ENCODE assay signal across 20 cellular contexts in the genomic region with DNA sequence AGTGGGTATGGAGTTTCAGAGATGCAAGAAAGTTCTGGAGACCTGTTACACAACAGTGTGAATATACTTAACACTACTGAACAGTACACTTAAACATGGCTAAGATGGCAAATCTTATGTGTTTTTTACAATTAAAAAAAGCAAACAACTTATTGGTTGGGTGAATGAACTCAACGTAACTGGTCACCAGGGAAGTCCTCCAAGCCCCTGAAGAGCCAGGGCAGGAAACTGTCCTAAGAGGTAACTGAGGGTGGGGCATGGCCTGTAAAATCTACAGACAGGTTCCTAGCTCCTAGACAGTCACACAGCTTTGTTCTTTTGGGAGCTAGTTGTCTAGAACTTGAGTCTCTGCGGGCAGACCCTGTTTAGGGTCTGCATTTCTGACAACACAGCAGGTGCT. TPM values are rescaled to one million over a fixed set of nuclear protein-coding genes. Genes with fewer than 3 reads are reported as not detected.
DNase-seq lines count a peak whose midpoint lies in the region; ATAC-seq and TF ChIP-seq lines count a peak whose summit lies in the region.
"Had no signal": no experiment of that assay in that cellular context is flagged by ENCODE, and none has a peak within 500 bp of the region (broad histone marks: within the 10 kb centered on the region; RNA-seq: fewer than 3 reads in every experiment).

No MANE protein-coding gene starts in this region.

- H3K27me3 Mint-ChIP-seq in activated naive CD4-positive, alpha-beta T cell treated with anti-CD3 and anti-CD28 coated beads, Interleukin-2, amount 50 U/mL, for 24 hours: no peaks in the 10 kb centered on the region
- no peaks in the 10 kb centered on the region for H3K27me3 Mint-ChIP-seq in T-helper 2 cell treated with Interferon-gamma antibody and Interleukin-4, amounts not matched to agents 5 μg/mL and 100 μg/mL, for 36 hours (ENCODE audit: low read depth)
- H3K27me3 Mint-ChIP-seq in glutamatergic neuron (ENCODE audit: unreplicated experiment): no peaks in the 10 kb centered on the region

- no peaks in the 10 kb centered on the region for H3K27me3 ChIP-seq in upper lobe of left lung
- H3K27me3 ChIP-seq: foreskin keratinocyte, neutrophil, right atrium auricular region had no signal

- DNase-seq in activated naive CD4-positive, alpha-beta T cell treated with Interleukin-2 at 50 U/mL for 16 hours: no peak
- DNase-seq in T-helper 2 cell treated with Interferon-gamma antibody and Interleukin-4, amounts not matched to agents 5 μg/mL and 100 μg/mL, for 36 hours (ENCODE audit: low spot score): no peak
- DNase-seq in glutamatergic neuron: no peak
- DNase-seq in upper lobe of left lung: peak in 1 of 2 donors; percentile 77
- no peak for DNase-seq in stimulated activated CD4-positive, alpha-beta T cell treated with anti-CD3 and anti-CD28 coated beads, Interleukin-1b, Interleukin-23, amount 100 ng/mL, for 48 hours
- DNase-seq: ACHN, left cardiac atrium, NCI-H1436, NCI-H2171 treated with DMSO at 0.1 percent for 48 hours, trophoblast cell had no signal

- 62 to 70% methylated on average over 2 of the region's 2 CpGs for WGBS in upper lobe of left lung, 2 donors

- peak overlapping the region; percentile 26 to 83 (median 79) for H3K27ac ChIP-seq in upper lobe of left lung
- H3K27ac ChIP-seq: foreskin keratinocyte, neutrophil, right atrium auricular region had no signal

- H3K4me1 Mint-ChIP-seq in activated naive CD4-positive, alpha-beta T cell treated with anti-CD3 and anti-CD28 coated beads, Interleukin-2, amount 50 U/mL, for 24 hours: peaks cover 23% of the 10 kb centered on the region
- peaks cover 19% of the 10 kb centered on the region for H3K4me1 Mint-ChIP-seq in T-helper 2 cell treated with Interferon-gamma antibody and Interleukin-4, amounts not matched to agents 5 μg/mL and 100 μg/mL, for 36 hours (ENCODE audit: low read depth)
- H3K4me1 Mint-ChIP-seq in glutamatergic neuron (ENCODE audit: low read depth, unreplicated experiment): peaks cover 13% of the 10 kb centered on the region

- peaks cover 62 to 66% (median 63%) of the 10 kb centered on the region in 4 donors for H3K4me1 ChIP-seq in upper lobe of left lung

- H3K4me3 ChIP-seq in upper lobe of left lung: no peak overlapping the region
- H3K4me3 ChIP-seq: right atrium auricular region had no signal

- peaks cover 8% of the 10 kb centered on the region for H3K36me3 Mint-ChIP-seq in activated naive CD4-positive, alpha-beta T cell treated with anti-CD3 and anti-CD28 coated beads, Interleukin-2, amount 50 U/mL, for 24 hours
- peaks cover 41% of the 10 kb centered on the region for H3K36me3 Mint-ChIP-seq in T-helper 2 cell treated with Interferon-gamma antibody and Interleukin-4, amounts not matched to agents 5 μg/mL and 100 μg/mL, for 36 hours (ENCODE audit: low read depth)
- H3K36me3 Mint-ChIP-seq in glutamatergic neuron (ENCODE audit: unreplicated experiment): no peaks in the 10 kb centered on the region

- peak in 2 of 4 donors; percentile 31 to 60 for TF ChIP-seq EP300 in upper lobe of left lung (IDR thresholded peaks at IDR 0.05)

- H3K4me3 Mint-ChIP-seq in activated naive CD4-positive, alpha-beta T cell treated with anti-CD3 and anti-CD28 coated beads, Interleukin-2, amount 50 U/mL, for 24 hours: peak overlapping the region; percentile 26
- H3K4me3 Mint-ChIP-seq in T-helper 2 cell treated with Interferon-gamma antibody and Interleukin-4, amounts not matched to agents 5 μg/mL and 100 μg/mL, for 36 hours: peak overlapping the region; percentile 25
- H3K4me3 Mint-ChIP-seq in glutamatergic neuron (ENCODE audit: unreplicated experiment): no peak overlapping the region

- ATAC-seq in upper lobe of left lung (ENCODE audit: low FRiP score in 2 of 2) (no peak), HG03354 (IDR thresholded peaks at IDR 0.05; ENCODE audit: poor library complexity, severe bottlenecking, unreplicated experiment) (no peak), GM21526 (IDR thresholded peaks at IDR 0.05; ENCODE audit: low FRiP score, unreplicated experiment) (no peak)
- ATAC-seq: left cardiac atrium; stimulated activated naive CD8-positive, alpha-beta T cell treated with anti-CD3 and anti-CD28 coated beads, Interleukin-15, Interleukin-2, amounts not matched to agents 100 U/mL and 50 U/mL, for 24 hours had no signal

- no peaks in the 10 kb centered on the region for H3K9me3 Mint-ChIP-seq in activated naive CD4-positive, alpha-beta T cell treated with anti-CD3 and anti-CD28 coated beads, Interleukin-2, amount 50 U/mL, for 24 hours
- no peaks in the 10 kb centered on the region for H3K9me3 Mint-ChIP-seq in T-helper 2 cell treated with Interferon-gamma antibody and Interleukin-4, amounts not matched to agents 5 μg/mL and 100 μg/mL, for 36 hours
- peaks cover 5% of the 10 kb centered on the region for H3K9me3 Mint-ChIP-seq in glutamatergic neuron (ENCODE audit: unreplicated experiment)

- no peaks in the 10 kb centered on the region for H3K9me3 ChIP-seq in upper lobe of left lung
- H3K9me3 ChIP-seq: neutrophil, right atrium auricular region had no signal

- TF ChIP-seq CTCF in glutamatergic neuron (IDR thresholded peaks at IDR 0.05; ENCODE audit: partially characterized antibody, unreplicated experiment) (no peak), upper lobe of left lung (IDR thresholded peaks at IDR 0.05) (no peak)

- H3K27ac Mint-ChIP-seq in activated naive CD4-positive, alpha-beta T cell treated with anti-CD3 and anti-CD28 coated beads, Interleukin-2, amount 50 U/mL, for 24 hours: no peak overlapping the region
- peak overlapping the region; percentile 20 for H3K27ac Mint-ChIP-seq in T-helper 2 cell treated with Interferon-gamma antibody and Interleukin-4, amounts not matched to agents 5 μg/mL and 100 μg/mL, for 36 hours
- H3K27ac Mint-ChIP-seq in glutamatergic neuron (ENCODE audit: unreplicated experiment): peak overlapping the region; percentile 44

- no peak for TF ChIP-seq POLR2A in upper lobe of left lung (IDR thresholded peaks at IDR 0.05)

- peaks cover 17 to 75% (median 44%) of the 10 kb centered on the region in 4 donors for H3K36me3 ChIP-seq in upper lobe of left lung

RNA-seq across cellular contexts. Expression of a gene that starts 10.3 kb away (rescaled TPM):
- total RNA-seq in glutamatergic neuron (ENCODE audit: unreplicated experiment): not detected
- 10 to 100 TPM in 1 of 6 donors, 1 to 10 TPM in 5; 1.6 to 14.4 (median 2.7) TPM for total RNA-seq in upper lobe of left lung
- total RNA-seq: H1, mononuclear cell, RPMI7951 had no signal

RNA-seq across cellular contexts. Expression of a gene that starts 28.6 kb away (rescaled TPM):
- total RNA-seq in glutamatergic neuron (ENCODE audit: unreplicated experiment): 172 TPM
- 100 to 1,000 TPM in 1 of 6 donors, 10 to 100 TPM in 5; 36.5 to 157 (median 71.0) TPM for total RNA-seq in upper lobe of left lung

RNA-seq across cellular contexts. Expression of a gene that starts 37.2 kb away (rescaled TPM):
- total RNA-seq in glutamatergic neuron (ENCODE audit: unreplicated experiment): 17.6 TPM
- 10 to 100 TPM; 31.0 to 55.3 (median 49.9) TPM for total RNA-seq in upper lobe of left lung

RNA-seq across cellular contexts. Expression of a gene that starts 45.0 kb away (rescaled TPM):
- total RNA-seq in glutamatergic neuron (ENCODE audit: unreplicated experiment) (113 TPM), upper lobe of left lung (100 to 1,000 TPM in 2 of 6 donors, 10 to 100 TPM in 4; 55.5 to 117 (median 78.8) TPM)
